24 cellular contexts compared by ENCODE assay signal in the genomic region with DNA sequence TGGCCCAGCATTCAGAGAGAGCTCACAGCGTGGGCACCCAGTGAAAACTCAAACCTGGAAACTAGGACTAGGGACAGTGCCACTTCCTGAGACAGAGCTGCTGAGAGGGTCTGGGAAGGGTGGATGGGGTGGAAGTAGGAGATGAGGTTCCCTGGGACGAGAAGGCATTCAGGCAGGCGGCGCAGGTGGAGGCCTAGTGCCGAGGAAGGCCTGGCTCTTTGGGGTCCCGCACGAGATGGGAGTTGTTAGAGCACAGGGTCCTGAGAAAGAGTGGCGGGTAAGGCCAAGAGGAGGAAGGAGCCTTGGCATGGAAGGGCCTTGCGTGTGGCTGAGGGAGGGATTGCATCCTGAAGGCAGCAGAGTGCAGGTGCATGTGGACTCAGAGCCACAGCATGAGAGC.
"Had no signal": no experiment of that assay in that cellular context is flagged by ENCODE, and none has a peak within 500 bp of the region (broad histone marks: within the 10 kb centered on the region; RNA-seq: fewer than 3 reads in every experiment).

No MANE protein-coding gene starts in this region.

- DNase-seq: dorsolateral prefrontal cortex; effector CD4-positive, alpha-beta T cell; foreskin fibroblast; gastrocnemius medialis; heart left ventricle; kidney; occipital lobe; psoas muscle; right cardiac atrium; spleen; stimulated activated CD4-positive, alpha-beta T cell treated with anti-CD3 and anti-CD28 coated beads, Interleukin-4, amount 100 ng/mL, for 4 hours; stimulated activated naive CD8-positive, alpha-beta T cell treated with anti-CD3 and anti-CD28 coated beads, Interleukin-15, Interleukin-2, amounts not matched to agents 100 U/mL and 50 U/mL, for 24 hours; transverse colon; upper lobe of right lung; uterus had no signal

- H3K36me3 ChIP-seq: ovary, transverse colon, upper lobe of right lung, uterus had no signal

- H3K27me3 Mint-ChIP-seq: memory B cell; stimulated activated memory B cell treated with anti-CD40 and anti-IgM and Interleukin-4, amounts not matched to agents 10 μg/mL and 1 μg/mL and 100 μg/mL, for 72 hours had no signal

- H3K9me3 ChIP-seq: gastrocnemius medialis, heart left ventricle, ovary, psoas muscle, spleen, transverse colon, upper lobe of right lung, uterus had no signal

- H3K27ac ChIP-seq: dorsolateral prefrontal cortex, epithelial cell of prostate, gastrocnemius medialis, heart left ventricle, psoas muscle, skin epidermis, spleen, transverse colon, upper lobe of right lung, uterus had no signal

- H3K27me3 ChIP-seq: dorsolateral prefrontal cortex, gastrocnemius medialis, heart left ventricle, hepatocyte, ovary, spleen, transverse colon, upper lobe of right lung, uterus had no signal

- H3K4me1 Mint-ChIP-seq: memory B cell had no signal

- H3K4me3 ChIP-seq: dorsolateral prefrontal cortex, gastrocnemius medialis, heart left ventricle, hepatocyte, lung, ovary, psoas muscle, skin epidermis, spleen, transverse colon, upper lobe of right lung, uterus had no signal

- H3K27ac Mint-ChIP-seq: memory B cell; stimulated activated memory B cell treated with anti-CD40 and anti-IgM and Interleukin-4, amounts not matched to agents 10 μg/mL and 1 μg/mL and 100 μg/mL, for 72 hours had no signal

- H3K4me1 ChIP-seq: gastrocnemius medialis, psoas muscle, spleen, upper lobe of right lung had no signal

- H3K4me3 Mint-ChIP-seq: memory B cell; nephron; stimulated activated memory B cell treated with anti-CD40 and anti-IgM and Interleukin-4, amounts not matched to agents 10 μg/mL and 1 μg/mL and 100 μg/mL, for 72 hours had no signal

- ATAC-seq: esophagus mucosa; gastrocnemius medialis; heart left ventricle; psoas muscle; right cardiac atrium; stimulated activated memory B cell treated with anti-CD40 and anti-IgM and Interleukin-4, amounts not matched to agents 10 μg/mL and 1 μg/mL and 100 μg/mL, for 72 hours; stimulated activated naive CD8-positive, alpha-beta T cell treated with anti-CD3 and anti-CD28 coated beads, Interleukin-15, Interleukin-2, amounts not matched to agents 100 U/mL and 50 U/mL, for 24 hours; upper lobe of right lung had no signal

- H3K9me3 Mint-ChIP-seq: memory B cell; nephron; stimulated activated memory B cell treated with anti-CD40 and anti-IgM and Interleukin-4, amounts not matched to agents 10 μg/mL and 1 μg/mL and 100 μg/mL, for 72 hours had no signal
